ENCODE assay signal across 19 cellular contexts in the genomic region with DNA sequence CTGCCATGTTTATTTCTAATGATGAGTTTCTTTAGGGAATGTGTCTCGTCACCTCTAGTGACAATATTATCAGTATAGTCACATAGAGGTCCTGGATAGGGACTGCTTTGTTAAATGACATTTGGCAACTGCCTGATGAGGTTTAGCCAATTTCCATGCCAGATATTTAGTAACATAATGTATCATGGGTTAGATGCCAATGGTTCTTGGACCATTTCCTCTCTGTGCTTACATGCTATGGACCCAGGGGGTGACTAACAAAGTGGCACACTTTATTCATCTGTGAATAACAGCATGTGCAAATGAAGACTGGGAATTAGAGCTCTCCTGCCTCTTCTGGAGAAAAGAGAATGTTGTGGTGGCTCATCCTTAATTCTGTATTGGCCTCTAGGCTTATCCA.
"Had no signal": no experiment of that assay in that cellular context is flagged by ENCODE, and none has a peak within 500 bp of the region (broad histone marks: within the 10 kb centered on the region; RNA-seq: fewer than 3 reads in every experiment).

No MANE protein-coding gene starts in this region.

- DNase-seq: activated B cell treated with CpG ODN at 0.5 μM for 24 hours; activated CD4-positive, alpha-beta T cell treated with anti-CD3 and anti-CD28 coated beads for 36 hours; activated CD4-positive, alpha-beta T cell treated with anti-CD3 and anti-CD28 coated beads, Interleukin-2, amount 50 U/mL, for 4 hours; activated effector memory CD4-positive, alpha-beta T cell treated with Interleukin-2 at 50 U/mL for 16 hours; activated naive CD4-positive, alpha-beta T cell treated with anti-CD3 and anti-CD28 coated beads for 36 hours; activated naive CD8-positive, alpha-beta T cell treated with anti-CD3 and anti-CD28 coated beads, Interleukin-2, amount 10 ng/mL, durations not matched to agents 7 days and 5 days; activated T-cell treated with anti-CD3 and anti-CD28 coated beads, Interleukin-2, amount 50 U/mL, for 72 hours; amniotic stem cell; effector CD4-positive, alpha-beta T cell; heart left ventricle; ovary; psoas muscle; right cardiac atrium; stimulated activated CD4-positive, alpha-beta T cell treated with anti-CD3 and anti-CD28 coated beads, Interleukin-1b, Interleukin-23, amount 100 ng/mL, for 48 hours; T1000; thyroid gland; upper lobe of right lung had no signal

- H3K36me3 ChIP-seq: cardiac muscle cell, gastroesophageal sphincter, heart left ventricle, ovary, thyroid gland, upper lobe of right lung had no signal

- H3K9me3 ChIP-seq: gastroesophageal sphincter, heart left ventricle, ovary, psoas muscle, thyroid gland, upper lobe of right lung had no signal

- H3K27me3 ChIP-seq: cardiac muscle cell, gastroesophageal sphincter, heart left ventricle, ovary, thyroid gland, upper lobe of right lung had no signal

- H3K4me1 ChIP-seq: psoas muscle, thyroid gland had no signal

- H3K4me3 ChIP-seq: cardiac muscle cell, gastroesophageal sphincter, heart left ventricle, ovary, psoas muscle, thyroid gland, upper lobe of right lung had no signal

- H3K27ac ChIP-seq: cardiac muscle cell, gastroesophageal sphincter, heart left ventricle, ovary, psoas muscle, thyroid gland, upper lobe of right lung had no signal
